10 cellular contexts compared by ENCODE assay signal in the genomic region with DNA sequence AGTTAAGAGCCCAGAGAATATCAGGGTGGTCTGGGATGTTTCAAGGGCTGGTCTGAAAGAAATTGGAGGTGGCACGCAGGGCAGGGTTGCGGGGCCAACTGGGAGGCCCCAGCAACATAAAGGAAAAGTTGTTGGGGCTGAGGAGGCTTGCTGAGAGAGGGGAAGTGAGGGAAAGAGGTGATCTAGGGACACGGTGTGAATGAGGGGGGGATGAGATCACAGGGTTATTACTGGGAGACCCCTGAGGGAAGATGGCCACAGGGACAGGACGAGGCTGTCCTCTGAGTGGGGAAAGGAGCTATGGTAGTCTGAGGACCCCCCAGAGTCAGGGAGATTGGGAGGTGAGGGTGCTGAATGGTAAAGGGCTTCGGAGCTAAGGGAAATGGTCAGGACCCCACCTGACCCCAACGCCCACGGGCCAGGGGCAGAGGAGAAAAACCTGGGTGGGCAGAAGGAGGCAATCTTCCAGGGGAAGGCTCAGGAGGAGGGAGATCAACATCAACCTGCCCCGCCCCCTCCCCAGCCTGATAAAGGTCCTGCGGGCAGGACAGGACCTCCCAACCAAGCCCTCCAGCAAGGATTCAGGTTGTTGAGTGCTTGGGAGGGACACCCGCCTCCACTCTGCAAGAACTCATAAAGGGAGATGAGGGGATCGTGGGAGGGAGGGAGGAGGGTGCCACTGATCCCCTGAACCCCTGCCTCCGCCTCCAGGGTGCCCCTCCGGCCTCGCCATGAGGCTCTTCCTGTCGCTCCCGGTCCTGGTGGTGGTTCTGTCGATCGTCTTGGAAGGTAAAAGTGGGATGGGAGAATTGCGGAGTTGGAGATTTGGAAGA. TPM values are rescaled to one million over a fixed set of nuclear protein-coding genes. Genes with fewer than 3 reads are reported as not detected.
DNase-seq lines count a peak whose midpoint lies in the region; ATAC-seq and TF ChIP-seq lines count a peak whose summit lies in the region.
"Not testable (repeated sequence)": the region's sequence is repeated elsewhere in the genome, so short reads cannot be mapped to it uniquely, and the experiment has no call there.
"Had no signal": no experiment of that assay in that cellular context is flagged by ENCODE, and none has a peak within 500 bp of the region (broad histone marks: within the 10 kb centered on the region; RNA-seq: fewer than 3 reads in every experiment).

No MANE protein-coding gene starts in this region.

- POLR2A ChIA-PET in CD4-positive, alpha-beta memory T cell (lab: Charles Lee; ENCODE audit: partially characterized antibody) = not testable (repeated sequence)

- peak overlapping the region; percentile 34 for H3K4me2 ChIP-seq in Loucy (ENCODE audit: low read depth, low read length, poor library complexity, severe bottlenecking)

- not testable (repeated sequence) for H3K4me3 ChIP-seq in CD4-positive, alpha-beta memory T cell (ENCODE audit: low read length in 2 of 2); Loucy (ENCODE audit: low read length, poor library complexity, severe bottlenecking)
- H3K4me3 ChIP-seq in esophagus muscularis mucosa (peak overlapping the region in 3 of 4 donors; percentile 36 to 46 (median 38)), liver (ENCODE audit: low read depth in 1 of 3, low read length in 3 of 3) (peak overlapping the region in 2 of 3 donors; percentile 38 to 63)

- H3K4me3 Mint-ChIP-seq in CD4-positive, alpha-beta memory T cell = peak overlapping the region in 5 of 8 donors; percentile 15 to 75 (median 38)
- H3K4me3 Mint-ChIP-seq in activated T-helper 17 cell treated with anti-CD3 and anti-CD28 coated beads, Interleukin-2, amount 50 U/mL, for 72 hours = peak overlapping the region; percentile 68

- not testable (repeated sequence) for TF ChIP-seq POLR2A in esophagus muscularis mucosa (IDR thresholded peaks at IDR 0.05; ENCODE audit: low read depth)

- not testable (repeated sequence) for H2AFZ ChIP-seq in Loucy (ENCODE audit: low read length)

- not testable (repeated sequence) for H3K27me3 ChIP-seq in CD4-positive, alpha-beta memory T cell (ENCODE audit: insufficient read depth, low read length); Loucy (ENCODE audit: insufficient read depth, low read length, poor library complexity, severe bottlenecking); esophagus muscularis mucosa; liver (ENCODE audit: control insufficient read depth in 4 of 4, insufficient read depth in 4 of 4, low read length in 3 of 4)

- not testable (repeated sequence) for TF ChIP-seq CTCF in Loucy (conservative IDR thresholded peaks at IDR 0.05; ENCODE audit: low read length); esophagus muscularis mucosa (IDR thresholded peaks at IDR 0.05); liver (IDR thresholded peaks at IDR 0.05; ENCODE audit: low read depth, low read length, missing input control)

- not testable (repeated sequence) for H3K9ac ChIP-seq in Loucy (ENCODE audit: low read depth, low read length, poor library complexity, severe bottlenecking)
- H3K9ac ChIP-seq in liver (ENCODE audit: low read depth in 1 of 2, low read length in 2 of 2) = peak overlapping the region in 1 of 2 donors; percentile 59

- intact Hi-C loops in CD4-positive, alpha-beta memory T cell (cut with micrococcal nuclease); esophagus muscularis mucosa (cut with DNase I); sciatic nerve (cut with DNase I): not testable (repeated sequence)

- not testable (repeated sequence) for H3K27ac Mint-ChIP-seq in CD4-positive, alpha-beta memory T cell
- H3K27ac Mint-ChIP-seq in activated T-helper 17 cell treated with anti-CD3 and anti-CD28 coated beads, Interleukin-2, amount 50 U/mL, for 72 hours = peak overlapping the region; percentile 58

- DNase-seq in CD4-positive, alpha-beta memory T cell; esophagus muscularis mucosa (ENCODE audit: extremely low spot score); sciatic nerve (ENCODE audit: low spot score): not testable (repeated sequence)

- 58% methylated on average over 18 of the region's 19 CpGs for WGBS in esophagus muscularis mucosa
- 29% methylated on average over 18 of the region's 19 CpGs for whole genome bisulfite sequencing in liver

- not testable (repeated sequence) for H3K4me1 Mint-ChIP-seq in CD4-positive, alpha-beta memory T cell; activated T-helper 17 cell treated with anti-CD3 and anti-CD28 coated beads, Interleukin-2, amount 50 U/mL, for 72 hours

- not testable (repeated sequence) for H4K20me1 ChIP-seq in Loucy (ENCODE audit: insufficient read depth, low read length, poor library complexity, severe bottlenecking)

- not testable (repeated sequence) for TF ChIP-seq RAD21 in liver (IDR thresholded peaks at IDR 0.05)

- H3K9me3 ChIP-seq in CD4-positive, alpha-beta memory T cell (ENCODE audit: control insufficient read depth in 1 of 2, low read length in 2 of 2); Loucy (ENCODE audit: insufficient read depth, low read depth, low read length); esophagus muscularis mucosa; liver (ENCODE audit: control insufficient read depth in 4 of 4, low read length in 3 of 4): not testable (repeated sequence)

- not testable (repeated sequence) for H3K9me2 ChIP-seq in Loucy (replicated peaks; ENCODE audit: low read depth, low read length)

- not testable (repeated sequence) for H3K36me3 Mint-ChIP-seq in CD4-positive, alpha-beta memory T cell; activated T-helper 17 cell treated with anti-CD3 and anti-CD28 coated beads, Interleukin-2, amount 50 U/mL, for 72 hours (ENCODE audit: low read depth)

- H3K4me1 ChIP-seq in CD4-positive, alpha-beta memory T cell (ENCODE audit: insufficient read depth, low read length); Loucy (ENCODE audit: insufficient read depth, low read length, poor library complexity, severe bottlenecking): not testable (repeated sequence)
- H3K4me1 ChIP-seq in esophagus muscularis mucosa (peaks cover 9 to 34% (median 24%) of the 10 kb centered on the region in 4 donors), liver (ENCODE audit: control insufficient read depth in 4 of 4, insufficient read depth in 4 of 4, low read length in 3 of 4) (peaks cover 25 to 63% (median 46%) of the 10 kb centered on the region in 4 donors)

- H3F3A ChIP-seq in Loucy (ENCODE audit: low read depth) = not testable (repeated sequence)

- TF ChIP-seq EP300 in esophagus muscularis mucosa (IDR thresholded peaks at IDR 0.05) = not testable (repeated sequence)

- CTCF ChIA-PET in CD4-positive, alpha-beta memory T cell (lab: Charles Lee; ENCODE audit: partially characterized antibody) = not testable (repeated sequence)

- not testable (repeated sequence) for H3K9me3 Mint-ChIP-seq in CD4-positive, alpha-beta memory T cell; activated T-helper 17 cell treated with anti-CD3 and anti-CD28 coated beads, Interleukin-2, amount 50 U/mL, for 72 hours

- ATAC-seq in activated T-helper 17 cell treated with anti-CD3 and anti-CD28 coated beads, Interleukin-2, amount 50 U/mL, for 72 hours (replicated peaks) = peak; percentile 21
- peak; percentile 3 for ATAC-seq in sciatic nerve

- H3K36me3 ChIP-seq in CD4-positive, alpha-beta memory T cell (ENCODE audit: insufficient read depth, low read length); Loucy (ENCODE audit: insufficient read depth, low read length); esophagus muscularis mucosa; liver (ENCODE audit: control insufficient read depth in 4 of 4, insufficient read depth in 3 of 4, low read depth in 1 of 4, low read length in 3 of 4): not testable (repeated sequence)

- not testable (repeated sequence) for H3K79me2 ChIP-seq in Loucy (ENCODE audit: insufficient read depth, low read length)

- H3K27me3 Mint-ChIP-seq in CD4-positive, alpha-beta memory T cell = peaks cover 10 to 19% of the 10 kb centered on the region in 2 donors
- peaks cover 15% of the 10 kb centered on the region for H3K27me3 Mint-ChIP-seq in activated T-helper 17 cell treated with anti-CD3 and anti-CD28 coated beads, Interleukin-2, amount 50 U/mL, for 72 hours

- H3K27ac ChIP-seq in CD4-positive, alpha-beta memory T cell (ENCODE audit: low read depth, low read length); esophagus muscularis mucosa (replicated peaks in 1 of 4): not testable (repeated sequence)
- peak overlapping the region; percentile 94 to 95 for H3K27ac ChIP-seq in liver (ENCODE audit: low read depth in 1 of 2, low read length in 2 of 2)

RNA-seq across cellular contexts. Expression of a gene that starts 12.1 kb away (rescaled TPM):
- 1 to 10 TPM; 6.4 to 7.0 TPM for total RNA-seq in CD4-positive, alpha-beta memory T cell
- not detected for polyA plus RNA-seq in CD4-positive, alpha-beta memory T cell
- 1 to 10 TPM in 1 of 2 donors, under 1 TPM in 1; 0.89 to 1.6 TPM for total RNA-seq in activated T-helper 17 cell treated with anti-CD3 and anti-CD28 coated beads, Interleukin-2, amount 50 U/mL, for 72 hours
- 1 to 10 TPM in 1 of 4 donors, not detected in 3; 2.5 TPM for total RNA-seq in esophagus muscularis mucosa
- 1,000 to 10,000 TPM in 1 of 2 donors, 100 to 1,000 TPM in 1; 612 to 1,996 TPM for total RNA-seq in liver
- over 10,000 TPM in 1 of 2 donors, 1,000 to 10,000 TPM in 1; 3,937 to 10,095 TPM for polyA plus RNA-seq in liver
- total RNA-seq in sciatic nerve = 29.0 TPM

RNA-seq across cellular contexts. Expression of a gene that starts 15.6 kb away (rescaled TPM):
- total RNA-seq in CD4-positive, alpha-beta memory T cell = not detected
- polyA plus RNA-seq in CD4-positive, alpha-beta memory T cell = not detected
- total RNA-seq in activated T-helper 17 cell treated with anti-CD3 and anti-CD28 coated beads, Interleukin-2, amount 50 U/mL, for 72 hours = not detected
- not detected for total RNA-seq in esophagus muscularis mucosa
- total RNA-seq in liver = 100 to 1,000 TPM in 1 of 2 donors, 1 to 10 TPM in 1; 1.0 to 131 TPM
- polyA plus RNA-seq in liver = 100 to 1,000 TPM; 418 to 420 TPM
- total RNA-seq in sciatic nerve = not detected
- total RNA-seq: kidney, NCI-H460, occipital lobe, Peyer's patch had no signal

RNA-seq across cellular contexts. Expression of a gene that starts 19.4 kb away (rescaled TPM):
- total RNA-seq in CD4-positive, alpha-beta memory T cell = under 1 TPM in 1 of 2 experiments, not detected in 1; 0.49 TPM
- polyA plus RNA-seq in CD4-positive, alpha-beta memory T cell = not detected
- not detected for total RNA-seq in activated T-helper 17 cell treated with anti-CD3 and anti-CD28 coated beads, Interleukin-2, amount 50 U/mL, for 72 hours
- total RNA-seq in esophagus muscularis mucosa (not detected), liver (1,000 to 10,000 TPM in 1 of 2 donors, 100 to 1,000 TPM in 1; 660 to 1,200 TPM), sciatic nerve (4.2 TPM)
- 1,000 to 10,000 TPM; 2,878 to 3,399 TPM for polyA plus RNA-seq in liver
- total RNA-seq: NCI-H460 had no signal

RNA-seq across cellular contexts. Expression of a gene that starts 20.9 kb away (rescaled TPM):
- total RNA-seq in CD4-positive, alpha-beta memory T cell = 10 to 100 TPM in 1 of 2 experiments, 1 to 10 TPM in 1; 9.0 to 11.9 TPM
- not detected for polyA plus RNA-seq in CD4-positive, alpha-beta memory T cell
- 1 to 10 TPM in 1 of 2 donors, under 1 TPM in 1; 0.91 to 2.2 TPM for total RNA-seq in activated T-helper 17 cell treated with anti-CD3 and anti-CD28 coated beads, Interleukin-2, amount 50 U/mL, for 72 hours
- 10 to 100 TPM; 20.3 to 47.3 (median 37.2) TPM for total RNA-seq in esophagus muscularis mucosa
- 1,000 to 10,000 TPM; 1,884 to 3,491 TPM for total RNA-seq in liver
- 1,000 to 10,000 TPM; 3,935 to 5,263 TPM for polyA plus RNA-seq in liver
- 79.3 TPM for total RNA-seq in sciatic nerve

RNA-seq across cellular contexts. Expression of a gene that starts 28.7 kb away (rescaled TPM):
- total RNA-seq in CD4-positive, alpha-beta memory T cell = 10 to 100 TPM; 85.1 to 86.4 TPM
- polyA plus RNA-seq in CD4-positive, alpha-beta memory T cell = 10 to 100 TPM; 16.6 to 27.5 TPM
- total RNA-seq in activated T-helper 17 cell treated with anti-CD3 and anti-CD28 coated beads, Interleukin-2, amount 50 U/mL, for 72 hours = 10 to 100 TPM; 60.2 to 80.5 TPM
- total RNA-seq in esophagus muscularis mucosa = 100 to 1,000 TPM in 2 of 4 donors, 10 to 100 TPM in 2; 46.6 to 154 (median 79.5) TPM
- 10 to 100 TPM; 46.2 to 56.7 TPM for total RNA-seq in liver
- 10 to 100 TPM; 35.8 to 94.5 TPM for polyA plus RNA-seq in liver
- total RNA-seq in sciatic nerve = 105 TPM

Comparison
In these comparisons a context has a peak if more than half of its experiments do, and no peak if none do; other contexts are left out.
1. RNA of a gene that starts 12.1 kb away (total RNA-seq): 612 to 1,996 TPM in liver; 29.0 TPM in sciatic nerve (single experiment), 6.4 to 7.0 TPM in CD4-positive, alpha-beta memory T cell, 0.89 to 1.6 TPM in activated T-helper 17 cell treated with anti-CD3 and anti-CD28 coated beads, Interleukin-2, amount 50 U/mL, for 72 hours and 2.5 TPM in esophagus muscularis mucosa; every median in the first group is over 10 times any median in the second.
2. RNA of a gene that starts 19.4 kb away (total RNA-seq): 660 to 1,200 TPM in liver; 4.2 TPM in sciatic nerve (single experiment), 0.49 TPM in CD4-positive, alpha-beta memory T cell, not detected in esophagus muscularis mucosa and not detected in activated T-helper 17 cell treated with anti-CD3 and anti-CD28 coated beads, Interleukin-2, amount 50 U/mL, for 72 hours; every median in the first group is over 100 times any median in the second.